Comparison of ENCODE assay signal across 8 cellular contexts in the genomic region with DNA sequence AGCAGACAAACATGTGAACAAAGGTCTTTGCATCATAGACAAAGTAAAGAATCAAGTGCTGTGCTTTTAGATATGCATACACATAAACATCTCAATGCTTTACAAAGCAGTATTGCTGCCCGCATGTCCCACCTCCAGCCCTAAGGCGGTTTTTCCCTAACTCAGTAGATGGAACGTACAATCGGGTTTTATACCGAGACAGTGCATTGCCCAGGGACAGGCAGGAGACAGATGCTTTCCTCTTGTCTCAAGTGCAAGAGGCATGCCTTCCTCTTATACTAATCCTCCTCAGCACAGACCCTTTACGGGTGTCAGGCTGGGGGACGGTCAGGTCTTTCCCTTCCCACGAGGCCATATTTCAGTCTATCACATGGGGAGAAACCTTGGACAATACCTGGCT. TPM values are rescaled to one million over a fixed set of nuclear protein-coding genes. Genes with fewer than 3 reads are reported as not detected.
"Had no signal": no experiment of that assay in that cellular context is flagged by ENCODE, and none has a peak within 500 bp of the region (broad histone marks: within the 10 kb centered on the region; RNA-seq: fewer than 3 reads in every experiment).

No MANE protein-coding gene starts in this region.

RNA-seq across cellular contexts. Expression of gene PNLDC1, which starts 5.1 kb away (rescaled TPM):
- total RNA-seq: dermis microvascular lymphatic vessel endothelial cell, mesenteric fat pad, osteocyte, pulmonary artery endothelial cell, sciatic nerve had no signal
- polyA plus RNA-seq: mammary epithelial cell; naive thymus-derived CD4-positive, alpha-beta T cell; neural cell had no signal
